In genomic region chr7:50805425-50806130, GRCh38 we compare ENCODE assay signal across 22 cellular contexts. TPM values are rescaled to one million over a fixed set of nuclear protein-coding genes. Genes with fewer than 3 reads are reported as not detected.
A peak's percentile ranks its signal among the peaks of the same experiment; 100 is the strongest.
DNase-seq lines count a peak whose midpoint lies in the region; ATAC-seq and TF ChIP-seq lines count a peak whose summit lies in the region.
"Had no signal": no experiment of that assay in that cellular context is flagged by ENCODE, and none has a peak within 500 bp of the region (broad histone marks: within the 10 kb centered on the region; RNA-seq: fewer than 3 reads in every experiment).

No MANE protein-coding gene starts in this region.

- H3K9ac ChIP-seq in mesenchymal stem cell (ENCODE audit: low read length), result no peak overlapping the region

- CTCF ChIA-PET in CD8-positive, alpha-beta T cell (lab: Charles Lee), result no interaction called here

- WGBS in mesenchymal stem cell, result 68% methylated on average over 4 of the region's 5 CpGs

- TF ChIP-seq CTCF in CD8-positive, alpha-beta T cell (IDR thresholded peaks at IDR 0.05), result no peak
- TF ChIP-seq CTCF in right atrium auricular region (IDR thresholded peaks at IDR 0.05), result no peak

- H4K8ac ChIP-seq in mesenchymal stem cell (ENCODE audit: low read length), result no peak overlapping the region

- H3K79me1 ChIP-seq in mesenchymal stem cell (replicated peaks; ENCODE audit: low read length, poor library complexity, severe bottlenecking), result no peaks in the 10 kb centered on the region

- no peak overlapping the region for H3K14ac ChIP-seq in mesenchymal stem cell (ENCODE audit: low read length in 2 of 2)

- H3K27ac ChIP-seq in mesenchymal stem cell (ENCODE audit: low read length, poor library complexity, severe bottlenecking) (no peak overlapping the region), right atrium auricular region (no peak overlapping the region)
- H3K27ac ChIP-seq in CD8-positive, alpha-beta T cell (ENCODE audit: low read depth, low read length), result no peak overlapping the region
- H3K27ac ChIP-seq: RWPE1, VCaP had no signal

- intact Hi-C loops in CD8-positive, alpha-beta T cell (cut with DNase I, micrococcal nuclease), result no loop called here

- H2BK15ac ChIP-seq in mesenchymal stem cell (ENCODE audit: low read depth, poor library complexity, severe bottlenecking), result no peak overlapping the region

- H3K4me1 Mint-ChIP-seq in CD8-positive, alpha-beta T cell (ENCODE audit: low read depth), result no peaks in the 10 kb centered on the region

- H4K91ac ChIP-seq in mesenchymal stem cell (ENCODE audit: low read length), result no peak overlapping the region

- no peak overlapping the region for H3K27ac Mint-ChIP-seq in CD8-positive, alpha-beta T cell
- H3K27ac Mint-ChIP-seq: activated T-helper 1 cell treated with anti-CD3 and anti-CD28 coated beads, Interleukin-12 subunit alpha, Interleukin-12 subunit beta, Interleukin-2, Interleukin-4 antibody, amounts not matched to agents 30 ng/mL and 10 ng/mL and 1 ng/mL, durations not matched to agents 14 hours and 24 hours and 36 hours; nephron progenitor cell; progenitor cell of endocrine pancreas had no signal

- H3K9me3 ChIP-seq in mesenchymal stem cell (ENCODE audit: control insufficient read depth, low read length) (no peaks in the 10 kb centered on the region), right atrium auricular region (no peaks in the 10 kb centered on the region)
- no peaks in the 10 kb centered on the region for H3K9me3 ChIP-seq in CD8-positive, alpha-beta T cell (ENCODE audit: low read length)

- H2BK120ac ChIP-seq in mesenchymal stem cell (ENCODE audit: low read depth, low read length), result no peak overlapping the region

- H3K4me3 Mint-ChIP-seq in CD8-positive, alpha-beta T cell, result no peak overlapping the region
- H3K4me3 Mint-ChIP-seq: activated T-helper 1 cell treated with anti-CD3 and anti-CD28 coated beads, Interleukin-12 subunit alpha, Interleukin-12 subunit beta, Interleukin-2, Interleukin-4 antibody, amounts not matched to agents 30 ng/mL and 10 ng/mL and 1 ng/mL, durations not matched to agents 14 hours and 24 hours and 36 hours; nephron progenitor cell had no signal

- H3K4me1 ChIP-seq in mesenchymal stem cell (ENCODE audit: control insufficient read depth, insufficient read depth, low read depth, low read length) (peaks cover 26% of the 10 kb centered on the region), right atrium auricular region (no peaks in the 10 kb centered on the region)
- no peaks in the 10 kb centered on the region for H3K4me1 ChIP-seq in CD8-positive, alpha-beta T cell (ENCODE audit: insufficient read depth, low read length)

- H2AK5ac ChIP-seq in mesenchymal stem cell (ENCODE audit: low read length, severe bottlenecking), result peak overlapping the region; percentile 34

- H2BK5ac ChIP-seq in mesenchymal stem cell (ENCODE audit: low read depth, low read length, poor library complexity, severe bottlenecking), result no peak overlapping the region

- H3K4me2 ChIP-seq in mesenchymal stem cell (ENCODE audit: low read length, poor library complexity, severe bottlenecking), result no peak overlapping the region
- H3K4me2 ChIP-seq: smooth muscle cell had no signal

- H3K27me3 ChIP-seq in mesenchymal stem cell (ENCODE audit: control insufficient read depth in 1 of 2, insufficient read depth in 1 of 2, low read length in 2 of 2) (peaks cover 0 to 52% of the 10 kb centered on the region in 2 experiments), right atrium auricular region (no peaks in the 10 kb centered on the region)
- no peaks in the 10 kb centered on the region for H3K27me3 ChIP-seq in CD8-positive, alpha-beta T cell (ENCODE audit: insufficient read depth, low read length)

- H2AFZ ChIP-seq in mesenchymal stem cell (ENCODE audit: low read depth, low read length), result no peak overlapping the region

- POLR2A ChIA-PET in CD8-positive, alpha-beta T cell (lab: Charles Lee), result no interaction called here

- H3K27me3 Mint-ChIP-seq in CD8-positive, alpha-beta T cell (ENCODE audit: low read depth), result peaks cover 10% of the 10 kb centered on the region

- H3K9me3 Mint-ChIP-seq in CD8-positive, alpha-beta T cell, result no peaks in the 10 kb centered on the region
- H3K9me3 Mint-ChIP-seq: activated T-helper 1 cell treated with anti-CD3 and anti-CD28 coated beads, Interleukin-12 subunit alpha, Interleukin-12 subunit beta, Interleukin-2, Interleukin-4 antibody, amounts not matched to agents 30 ng/mL and 10 ng/mL and 1 ng/mL, durations not matched to agents 14 hours and 24 hours and 36 hours; nephron progenitor cell had no signal

- H3K36me3 Mint-ChIP-seq in CD8-positive, alpha-beta T cell, result no peaks in the 10 kb centered on the region

- H3K23ac ChIP-seq in mesenchymal stem cell (ENCODE audit: low read length in 2 of 2), result no peak overlapping the region

- no peak overlapping the region for H3K4me3 ChIP-seq in mesenchymal stem cell (ENCODE audit: insufficient read depth in 1 of 2, low read depth in 1 of 2, low read length in 2 of 2)
- H3K4me3 ChIP-seq in CD8-positive, alpha-beta T cell (ENCODE audit: low read depth, low read length), result no peak overlapping the region
- H3K4me3 ChIP-seq in right atrium auricular region, result no peak overlapping the region
- H3K4me3 ChIP-seq: smooth muscle cell had no signal

- H3K36me3 ChIP-seq in mesenchymal stem cell (ENCODE audit: control insufficient read depth in 1 of 2, insufficient read depth in 2 of 2, low read depth in 1 of 2, low read length in 2 of 2), result no peaks in the 10 kb centered on the region
- no peaks in the 10 kb centered on the region for H3K36me3 ChIP-seq in CD8-positive, alpha-beta T cell (ENCODE audit: insufficient read depth, low read length)
- no peaks in the 10 kb centered on the region for H3K36me3 ChIP-seq in right atrium auricular region

- no peak overlapping the region for H2BK12ac ChIP-seq in mesenchymal stem cell (ENCODE audit: low read length in 2 of 2)

- no peak for ATAC-seq in CD8-positive, alpha-beta T cell
- ATAC-seq in GM21360 (IDR thresholded peaks at IDR 0.05; ENCODE audit: unreplicated experiment), result no peak

- H3K18ac ChIP-seq in mesenchymal stem cell (ENCODE audit: low read depth in 1 of 2, low read length in 2 of 2), result no peak overlapping the region

- DNase-seq in EH (ENCODE audit: low read depth), result peak; percentile 51
- DNase-seq in MV-4-11 (lab: John Stamatoyannopoulos, UW), result peak; percentile 38
- peak; percentile 43 for DNase-seq in RPMI8226
- no peak for DNase-seq in mesenchymal stem cell
- DNase-seq in CD8-positive, alpha-beta T cell, result no peak
- DNase-seq in right atrium auricular region (ENCODE audit: low spot score), result no peak
- DNase-seq: activated CD8-positive, alpha-beta memory T cell treated with anti-CD3 and anti-CD28 coated beads for 24 hours; C1 segment of cervical spinal cord; cerebellar nuclear complex; hypothalamus; Kasumi-1; kidney; mesendoderm; NCI-H1930; nephron progenitor cell; SW 1271 had no signal

- H3K4ac ChIP-seq in mesenchymal stem cell (ENCODE audit: low read depth in 1 of 2, low read length in 2 of 2), result no peak overlapping the region

RNA-seq across cellular contexts. Expression of gene GRB10, which starts 22.9 kb away (rescaled TPM):
- polyA plus RNA-seq in mesenchymal stem cell (2013, experiment 1 of 2), result 16.9 TPM
- polyA plus RNA-seq in mesenchymal stem cell (2013, experiment 2 of 2), result 16.6 TPM
- 1 to 10 TPM; 2.6 to 2.9 TPM for total RNA-seq in CD8-positive, alpha-beta T cell
- 10 to 100 TPM; 36.5 to 39.0 TPM for total RNA-seq in right atrium auricular region

Comparison
In these comparisons a context has a peak if more than half of its experiments do, and no peak if none do; other contexts are left out.
1. DNase-seq: peak in EH (single experiment), MV-4-11 (single experiment) and RPMI8226 (single experiment); none in mesenchymal stem cell (single experiment), CD8-positive, alpha-beta T cell (0 of 7) and right atrium auricular region (single experiment).
2. RNA of gene GRB10, which starts 22.9 kb away (total RNA-seq): 36.5 to 39.0 TPM in right atrium auricular region; 2.6 to 2.9 TPM in CD8-positive, alpha-beta T cell; every median in the first group is over 4 times any median in the second.